In the genomic region with DNA sequence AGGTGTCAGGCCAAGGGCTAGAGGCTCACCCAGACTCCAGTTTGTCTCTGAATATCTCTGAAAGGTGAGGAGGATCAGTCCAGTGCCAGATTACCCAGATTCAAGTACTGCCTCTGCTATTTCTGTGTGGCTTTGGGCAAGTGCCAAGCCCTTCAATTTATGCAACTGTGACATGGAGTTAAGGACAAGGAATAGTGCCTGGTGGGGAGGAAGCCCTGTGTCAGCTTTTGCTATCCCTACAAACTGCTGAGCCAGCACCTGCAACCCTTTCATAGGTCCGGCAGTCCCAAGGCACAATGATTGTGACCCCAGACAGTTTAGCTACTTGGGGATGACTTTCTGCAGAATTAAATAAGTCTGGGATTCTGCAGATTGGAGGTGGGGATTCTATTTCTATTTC, we compare ENCODE assay signal across 15 cellular contexts.
DNase-seq lines count a peak whose midpoint lies in the region; ATAC-seq and TF ChIP-seq lines count a peak whose summit lies in the region.
"Had no signal": no experiment of that assay in that cellular context is flagged by ENCODE, and none has a peak within 500 bp of the region (broad histone marks: within the 10 kb centered on the region; RNA-seq: fewer than 3 reads in every experiment).

No MANE protein-coding gene starts in this region.

- CTCF ChIA-PET in activated CD8-positive, alpha-beta memory T cell treated with anti-CD3 and anti-CD28 coated beads, Interleukin-2, amount 10 ng/mL, durations not matched to agents 7 days and 5 days (lab: Charles Lee) = no interaction called here

- TF ChIP-seq POLR2A in stomach (IDR thresholded peaks at IDR 0.05) = no peak

- WGBS in stomach, 5 donors = 64 to 100% (median 82%) methylated on average over 1 of the region's 1 CpG

- no peaks in the 10 kb centered on the region for H3K27me3 Mint-ChIP-seq in activated CD8-positive, alpha-beta memory T cell treated with anti-CD3 and anti-CD28 coated beads, Interleukin-2, amount 10 ng/mL, durations not matched to agents 7 days and 5 days
- H3K27me3 Mint-ChIP-seq: activated CD4-positive, alpha-beta memory T cell treated with anti-CD3 and anti-CD28 coated beads, Interleukin-2, amount 10 ng/mL, durations not matched to agents 7 days and 5 days; dendritic cell treated with granulocyte-macrophage colony-stimulating factor and Interleukin-4, amounts not matched to agents 40 ng/mL and 50 ng/mL, for 4 days had no signal

- peak; percentile 90 for ATAC-seq in Right ventricle myocardium superior (ENCODE audit: poor library complexity)
- no peak for ATAC-seq in activated CD8-positive, alpha-beta memory T cell treated with anti-CD3 and anti-CD28 coated beads, Interleukin-2, amount 10 ng/mL, durations not matched to agents 7 days and 5 days
- ATAC-seq: stimulated activated naive CD8-positive, alpha-beta T cell treated with anti-CD3 and anti-CD28 coated beads, Interleukin-15, amount 100 ng/mL, for 72 hours had no signal

- peak; percentile 58 for DNase-seq in COLO668 (lab: John Stamatoyannopoulos, UW; ENCODE audit: unreplicated experiment)
- DNase-seq in NCI-H510A treated with DMSO at 0.1 percent for 48 hours (lab: John Stamatoyannopoulos, UW) = peak; percentile 52
- DNase-seq in Right ventricle myocardium superior = peak; percentile 67
- peak; percentile 45 for DNase-seq in pons (ENCODE audit: low spot score)
- DNase-seq in HuH-7.5 (ENCODE audit: low spot score) = no peak
- no peak for DNase-seq in HAP-1 (ENCODE audit: low spot score in 2 of 2)
- DNase-seq in activated CD8-positive, alpha-beta memory T cell treated with anti-CD3 and anti-CD28 coated beads, Interleukin-2, amount 10 ng/mL, durations not matched to agents 7 days and 5 days = no peak
- no peak for DNase-seq in stomach
- DNase-seq: activated CD4-positive, alpha-beta memory T cell treated with anti-CD3 and anti-CD28 coated beads, Interleukin-2, amount 10 ng/mL, durations not matched to agents 7 days and 5 days; H7; NCI-H2081; stimulated activated naive CD8-positive, alpha-beta T cell treated with anti-CD3 and anti-CD28 coated beads, Interleukin-15, amount 100 ng/mL, for 72 hours had no signal

- H3K36me3 ChIP-seq in HAP-1 (replicated peaks) (no peaks in the 10 kb centered on the region), stomach (peaks cover 5 to 60% (median 51%) of the 10 kb centered on the region in 4 donors)

- H3K4me1 Mint-ChIP-seq in activated CD8-positive, alpha-beta memory T cell treated with anti-CD3 and anti-CD28 coated beads, Interleukin-2, amount 10 ng/mL, durations not matched to agents 7 days and 5 days = no peaks in the 10 kb centered on the region
- H3K4me1 Mint-ChIP-seq: stimulated activated naive CD8-positive, alpha-beta T cell treated with anti-CD3 and anti-CD28 coated beads, Interleukin-15, amount 100 ng/mL, for 72 hours had no signal

- no peak overlapping the region for H3K4me3 Mint-ChIP-seq in activated CD8-positive, alpha-beta memory T cell treated with anti-CD3 and anti-CD28 coated beads, Interleukin-2, amount 10 ng/mL, durations not matched to agents 7 days and 5 days
- H3K4me3 Mint-ChIP-seq: activated CD4-positive, alpha-beta memory T cell treated with anti-CD3 and anti-CD28 coated beads, Interleukin-2, amount 10 ng/mL, durations not matched to agents 7 days and 5 days; dendritic cell treated with granulocyte-macrophage colony-stimulating factor and Interleukin-4, amounts not matched to agents 40 ng/mL and 50 ng/mL, for 4 days; stimulated activated naive CD8-positive, alpha-beta T cell treated with anti-CD3 and anti-CD28 coated beads, Interleukin-15, amount 100 ng/mL, for 72 hours had no signal

- no peak for TF ChIP-seq CTCF in stomach (IDR thresholded peaks at IDR 0.05)

- peaks cover 3% of the 10 kb centered on the region for H3K36me3 Mint-ChIP-seq in activated CD8-positive, alpha-beta memory T cell treated with anti-CD3 and anti-CD28 coated beads, Interleukin-2, amount 10 ng/mL, durations not matched to agents 7 days and 5 days

- H3K4me3 ChIP-seq in HAP-1 (no peak overlapping the region), stomach (no peak overlapping the region)
- H3K4me3 ChIP-seq: SJSA1, smooth muscle cell had no signal

- H3K27ac Mint-ChIP-seq in activated CD8-positive, alpha-beta memory T cell treated with anti-CD3 and anti-CD28 coated beads, Interleukin-2, amount 10 ng/mL, durations not matched to agents 7 days and 5 days = no peak overlapping the region
- H3K27ac Mint-ChIP-seq: activated CD4-positive, alpha-beta memory T cell treated with anti-CD3 and anti-CD28 coated beads, Interleukin-2, amount 10 ng/mL, durations not matched to agents 7 days and 5 days; dendritic cell treated with granulocyte-macrophage colony-stimulating factor and Interleukin-4, amounts not matched to agents 40 ng/mL and 50 ng/mL, for 4 days; stimulated activated naive CD8-positive, alpha-beta T cell treated with anti-CD3 and anti-CD28 coated beads, Interleukin-15, amount 100 ng/mL, for 72 hours had no signal

- in situ Hi-C loops in HAP-1 (cut with MboI; ENCODE audit: low sequenced_read_pairs) = no loop called here

- intact Hi-C loops in Right ventricle myocardium superior (cut with DNase I) (no loop called here), stomach (cut with DNase I; ENCODE audit: low total_unique reads) (no loop called here)

- H3K4me1 ChIP-seq in HAP-1 (no peaks in the 10 kb centered on the region), stomach (peaks cover 0 to 21% (median 8%) of the 10 kb centered on the region in 4 donors)
- H3K4me1 ChIP-seq: SJSA1 had no signal

- no peak for TF ChIP-seq EP300 in stomach (IDR thresholded peaks at IDR 0.05)

- H3K27ac ChIP-seq in stomach = no peak overlapping the region
- H3K27ac ChIP-seq: SJSA1 had no signal

- H3K9me3 Mint-ChIP-seq in activated CD8-positive, alpha-beta memory T cell treated with anti-CD3 and anti-CD28 coated beads, Interleukin-2, amount 10 ng/mL, durations not matched to agents 7 days and 5 days (ENCODE audit: low read depth) = peaks cover 3% of the 10 kb centered on the region

- H3K9me3 ChIP-seq in HAP-1 = no peaks in the 10 kb centered on the region
- H3K9me3 ChIP-seq in stomach = peaks cover 0 to 4% (median 0%) of the 10 kb centered on the region in 4 donors
- H3K9me3 ChIP-seq: SJSA1 had no signal

- H3K27me3 ChIP-seq in HAP-1 (ENCODE audit: low read depth) (no peaks in the 10 kb centered on the region), stomach (no peaks in the 10 kb centered on the region)
- H3K27me3 ChIP-seq: SJSA1 had no signal

Comparison
In these comparisons a context has a peak if more than half of its experiments do, and no peak if none do; other contexts are left out.
1. DNase-seq: peak in COLO668 (single experiment), NCI-H510A treated with DMSO at 0.1 percent for 48 hours (single experiment), Right ventricle myocardium superior (single experiment) and pons (single experiment); none in HuH-7.5 (single experiment), HAP-1 (0 of 2), activated CD8-positive, alpha-beta memory T cell treated with anti-CD3 and anti-CD28 coated beads, Interleukin-2, amount 10 ng/mL, durations not matched to agents 7 days and 5 days (single experiment) and stomach (single experiment).